In the genomic region with DNA sequence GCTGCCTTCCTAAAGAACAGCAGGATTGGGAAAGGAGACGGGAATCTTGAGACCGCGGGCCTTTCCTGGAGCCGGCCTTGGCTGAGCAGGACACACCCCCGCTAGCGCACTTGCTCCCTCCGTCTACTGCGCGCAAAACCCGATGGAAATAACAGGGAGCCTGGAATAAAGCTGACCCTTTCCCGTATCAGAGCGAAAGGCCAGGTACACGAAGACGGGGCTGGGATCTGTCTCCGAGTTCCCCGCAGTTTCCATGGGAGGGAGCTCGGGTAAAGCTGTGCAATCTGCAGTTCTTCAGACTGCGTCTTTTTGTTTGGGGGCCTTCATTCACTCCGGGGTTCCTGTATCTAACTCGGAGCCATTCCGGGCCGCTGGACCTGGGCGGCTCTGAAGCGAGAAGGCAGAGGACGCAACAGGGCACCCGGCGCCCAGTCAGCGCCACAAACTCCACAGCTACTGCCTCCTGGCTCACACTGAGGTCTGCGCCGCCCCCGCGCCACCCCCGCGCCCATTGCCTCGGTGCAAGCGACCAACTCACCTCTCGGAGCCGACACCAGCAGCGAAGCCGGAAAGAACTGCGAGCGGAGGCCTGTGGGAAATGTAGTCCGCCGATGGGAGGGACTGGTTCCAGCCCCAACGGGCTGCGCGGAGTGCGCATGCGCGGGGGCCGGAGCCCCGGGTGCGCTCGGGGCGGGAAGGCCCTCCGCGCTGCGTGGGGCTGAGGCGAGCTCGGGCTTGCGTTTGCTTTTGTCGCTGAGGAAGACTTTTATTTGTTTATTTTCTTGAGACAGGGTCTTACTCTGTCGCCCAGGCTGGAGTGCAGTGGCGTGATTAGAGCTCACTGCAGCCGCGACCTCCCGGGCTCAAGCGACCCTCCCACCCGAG, we compare ENCODE assay signal across 8 cellular contexts. TPM values are rescaled to one million over a fixed set of nuclear protein-coding genes. Genes with fewer than 3 reads are reported as not detected.
DNase-seq lines count a peak whose midpoint lies in the region; ATAC-seq, FAIRE-seq and TF ChIP-seq lines count a peak whose summit lies in the region.

A gene (minus strand): TSS at position 577 of the 885 bp plus-strand sequence. CDS start 11,309 bp downstream, outside the sequence.

- H3K9me3 ChIP-seq in BE2C (peaks cover 4% of the 10 kb centered on the region; the same call in 1 of the 2 replicates), left lung (peaks cover 0 to 28% of the 10 kb centered on the region in 2 donors)

- H3K36me3 ChIP-seq in BE2C (no peaks in the 10 kb centered on the region), left lung (no peaks in the 10 kb centered on the region)

- no peaks in the 10 kb centered on the region for H3K4me1 ChIP-seq in BE2C
- H3K4me1 ChIP-seq in left lung: peaks cover 5 to 13% of the 10 kb centered on the region in 2 donors

- peaks cover 33% of the 10 kb centered on the region for H3K36me3 Mint-ChIP-seq in dendritic cell treated with granulocyte-macrophage colony-stimulating factor and Interleukin-4, amounts not matched to agents 40 ng/mL and 50 ng/mL, for 4 days (ENCODE audit: low read depth)

- intact Hi-C loops in dendritic cell treated with granulocyte-macrophage colony-stimulating factor and Interleukin-4, amounts not matched to agents 40 ng/mL and 50 ng/mL, for 4 days (cut with micrococcal nuclease): loop anchor here (2.0 kb wide), 1 partner anchor 110 kb away; a partner anchor contains a TSS
- intact Hi-C loops in left lung (cut with DNase I): no loop called here

- H3K4me3 Mint-ChIP-seq in dendritic cell treated with granulocyte-macrophage colony-stimulating factor and Interleukin-4, amounts not matched to agents 40 ng/mL and 50 ng/mL, for 4 days: peak within 1 kb of the TSS; percentile 92

- peaks cover 17% of the 10 kb centered on the region for H3K4me1 Mint-ChIP-seq in dendritic cell treated with granulocyte-macrophage colony-stimulating factor and Interleukin-4, amounts not matched to agents 40 ng/mL and 50 ng/mL, for 4 days (ENCODE audit: low read depth)

- peak within 1 kb of the TSS; percentile 94 for H3K27ac Mint-ChIP-seq in dendritic cell treated with granulocyte-macrophage colony-stimulating factor and Interleukin-4, amounts not matched to agents 40 ng/mL and 50 ng/mL, for 4 days

- H3K27ac ChIP-seq in left lung: peak within 1 kb of the TSS; percentile 83 to 84

- DNase-seq in BE2C (peak; percentile 94), GM19239 (ENCODE audit: insufficient read length, low spot score) (peak; percentile 98), NCI-H524 treated with DMSO at 0.1 percent for 48 hours (lab: John Stamatoyannopoulos, UW) (peak; percentile 71), left lung (peak; percentile 96 to 97)
- peak; percentile 94 for DNase-seq in activated CD4-positive, alpha-beta T cell treated with anti-CD3 and anti-CD28 coated beads, Interleukin-2, amount 50 U/mL, for 1 hour
- DNase-seq in stimulated activated CD4-positive, alpha-beta T cell treated with anti-CD3 and anti-CD28 coated beads, Interleukin-2, amount 100 ng/mL, for 4 hours (ENCODE audit: low read depth): peak; percentile 97

- peak; percentile 78 for FAIRE-seq in GM19239 (lab: Jason Lieb, UNC)

- peaks cover 18% of the 10 kb centered on the region for H3K9me3 Mint-ChIP-seq in dendritic cell treated with granulocyte-macrophage colony-stimulating factor and Interleukin-4, amounts not matched to agents 40 ng/mL and 50 ng/mL, for 4 days

- H3K27me3 ChIP-seq in BE2C: no peaks in the 10 kb centered on the region
- no peaks in the 10 kb centered on the region for H3K27me3 ChIP-seq in left lung

- H3K4me3 ChIP-seq in BE2C (ENCODE audit: low read depth, low read length): peak within 1 kb of the TSS; percentile 90
- peak within 1 kb of the TSS; percentile 54 to 71 for H3K4me3 ChIP-seq in left lung

- TF ChIP-seq CTCF in BE2C (IDR thresholded peaks at IDR 0.05; ENCODE audit: low read depth, low read length) (peak; percentile 35; the same call in 1 of the 2 replicates), left lung (IDR thresholded peaks at IDR 0.05) (no peak)

- ATAC-seq in HG03442 (IDR thresholded peaks at IDR 0.05; ENCODE audit: unreplicated experiment): peak; percentile 96
- peak; percentile 100 for ATAC-seq in left lung

- H3K27me3 Mint-ChIP-seq in dendritic cell treated with granulocyte-macrophage colony-stimulating factor and Interleukin-4, amounts not matched to agents 40 ng/mL and 50 ng/mL, for 4 days: no peaks in the 10 kb centered on the region

RNA-seq across cellular contexts. Expression of the gene that starts here (rescaled TPM):
- polyA plus RNA-seq in BE2C (2012; ENCODE audit: insufficient read depth, insufficient read length, low read depth): 2.1 TPM
- total RNA-seq in left lung: 1 to 10 TPM; 3.8 to 4.5 TPM

Comparison
In these comparisons a context has a peak if more than half of its experiments do, and no peak if none do; other contexts are left out.
1. Peak in every context shown above with its lines: DNase-seq, ATAC-seq, H3K4me3 ChIP-seq and H3K27ac ChIP-seq.